2 cellular contexts compared by ENCODE assay signal in genomic region chr20:50263831-50264230, GRCh38.
TF ChIP-seq lines count a peak whose summit lies in the region.

No MANE protein-coding gene starts in this region.

TF ChIP-seq in A549, 52 proteins besides CTCF, POLR2A, EP300 and RAD21 (continued from another document):
- TF ChIP-seq ATOH8 (CRISPR knock-in tag; IDR thresholded peaks at IDR 0.05; ENCODE audit: low read depth) (no peak), RCOR1 (IDR thresholded peaks at IDR 0.05; ENCODE audit: low read depth, low read length) (no peak), CEBPB (IDR thresholded peaks at IDR 0.05) (no peak)

TF ChIP-seq in GM23338, 12 proteins besides CTCF, POLR2A, EP300 and RAD21 (continued from another document):
- TF ChIP-seq, protein P1, sequence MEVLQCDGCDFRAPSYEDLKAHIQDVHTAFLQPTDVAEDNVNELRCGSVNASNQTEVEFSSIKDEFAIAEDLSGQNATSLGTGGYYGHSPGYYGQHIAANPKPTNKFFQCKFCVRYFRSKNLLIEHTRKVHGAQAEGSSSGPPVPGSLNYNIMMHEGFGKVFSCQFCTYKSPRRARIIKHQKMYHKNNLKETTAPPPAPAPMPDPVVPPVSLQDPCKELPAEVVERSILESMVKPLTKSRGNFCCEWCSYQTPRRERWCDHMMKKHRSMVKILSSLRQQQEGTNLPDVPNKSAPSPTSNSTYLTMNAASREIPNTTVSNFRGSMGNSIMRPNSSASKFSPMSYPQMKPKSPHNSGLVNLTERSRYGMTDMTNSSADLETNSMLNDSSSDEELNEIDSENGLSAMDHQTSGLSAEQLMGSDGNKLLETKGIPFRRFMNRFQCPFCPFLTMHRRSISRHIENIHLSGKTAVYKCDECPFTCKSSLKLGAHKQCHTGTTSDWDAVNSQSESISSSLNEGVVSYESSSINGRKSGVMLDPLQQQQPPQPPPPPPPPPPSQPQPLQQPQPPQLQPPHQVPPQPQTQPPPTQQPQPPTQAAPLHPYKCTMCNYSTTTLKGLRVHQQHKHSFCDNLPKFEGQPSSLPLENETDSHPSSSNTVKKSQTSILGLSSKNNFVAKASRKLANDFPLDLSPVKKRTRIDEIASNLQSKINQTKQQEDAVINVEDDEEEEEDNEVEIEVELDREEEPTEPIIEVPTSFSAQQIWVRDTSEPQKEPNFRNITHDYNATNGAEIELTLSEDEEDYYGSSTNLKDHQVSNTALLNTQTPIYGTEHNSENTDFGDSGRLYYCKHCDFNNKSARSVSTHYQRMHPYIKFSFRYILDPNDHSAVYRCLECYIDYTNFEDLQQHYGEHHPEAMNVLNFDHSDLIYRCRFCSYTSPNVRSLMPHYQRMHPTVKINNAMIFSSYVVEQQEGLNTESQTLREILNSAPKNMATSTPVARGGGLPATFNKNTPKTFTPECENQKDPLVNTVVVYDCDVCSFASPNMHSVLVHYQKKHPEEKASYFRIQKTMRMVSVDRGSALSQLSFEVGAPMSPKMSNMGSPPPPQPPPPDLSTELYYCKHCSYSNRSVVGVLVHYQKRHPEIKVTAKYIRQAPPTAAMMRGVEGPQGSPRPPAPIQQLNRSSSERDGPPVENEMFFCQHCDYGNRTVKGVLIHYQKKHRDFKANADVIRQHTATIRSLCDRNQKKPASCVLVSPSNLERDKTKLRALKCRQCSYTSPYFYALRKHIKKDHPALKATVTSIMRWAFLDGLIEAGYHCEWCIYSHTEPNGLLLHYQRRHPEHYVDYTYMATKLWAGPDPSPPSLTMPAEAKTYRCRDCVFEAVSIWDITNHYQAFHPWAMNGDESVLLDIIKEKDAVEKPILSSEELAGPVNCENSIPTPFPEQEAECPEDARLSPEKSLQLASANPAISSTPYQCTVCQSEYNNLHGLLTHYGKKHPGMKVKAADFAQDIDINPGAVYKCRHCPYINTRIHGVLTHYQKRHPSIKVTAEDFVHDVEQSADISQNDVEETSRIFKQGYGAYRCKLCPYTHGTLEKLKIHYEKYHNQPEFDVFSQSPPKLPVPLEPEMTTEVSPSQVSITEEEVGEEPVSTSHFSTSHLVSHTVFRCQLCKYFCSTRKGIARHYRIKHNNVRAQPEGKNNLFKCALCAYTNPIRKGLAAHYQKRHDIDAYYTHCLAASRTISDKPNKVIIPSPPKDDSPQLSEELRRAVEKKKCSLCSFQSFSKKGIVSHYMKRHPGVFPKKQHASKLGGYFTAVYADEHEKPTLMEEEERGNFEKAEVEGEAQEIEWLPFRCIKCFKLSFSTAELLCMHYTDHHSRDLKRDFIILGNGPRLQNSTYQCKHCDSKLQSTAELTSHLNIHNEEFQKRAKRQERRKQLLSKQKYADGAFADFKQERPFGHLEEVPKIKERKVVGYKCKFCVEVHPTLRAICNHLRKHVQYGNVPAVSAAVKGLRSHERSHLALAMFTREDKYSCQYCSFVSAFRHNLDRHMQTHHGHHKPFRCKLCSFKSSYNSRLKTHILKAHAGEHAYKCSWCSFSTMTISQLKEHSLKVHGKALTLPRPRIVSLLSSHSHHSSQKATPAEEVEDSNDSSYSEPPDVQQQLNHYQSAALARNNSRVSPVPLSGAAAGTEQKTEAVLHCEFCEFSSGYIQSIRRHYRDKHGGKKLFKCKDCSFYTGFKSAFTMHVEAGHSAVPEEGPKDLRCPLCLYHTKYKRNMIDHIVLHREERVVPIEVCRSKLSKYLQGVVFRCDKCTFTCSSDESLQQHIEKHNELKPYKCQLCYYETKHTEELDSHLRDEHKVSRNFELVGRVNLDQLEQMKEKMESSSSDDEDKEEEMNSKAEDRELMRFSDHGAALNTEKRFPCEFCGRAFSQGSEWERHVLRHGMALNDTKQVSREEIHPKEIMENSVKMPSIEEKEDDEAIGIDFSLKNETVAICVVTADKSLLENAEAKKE (CRISPR knock-in tag; IDR thresholded peaks at IDR 0.05): no peak
TF ChIP-seq in GM23338: peak in this region for 0.
